ENCODE assay signal across 9 cellular contexts in the genomic region with DNA sequence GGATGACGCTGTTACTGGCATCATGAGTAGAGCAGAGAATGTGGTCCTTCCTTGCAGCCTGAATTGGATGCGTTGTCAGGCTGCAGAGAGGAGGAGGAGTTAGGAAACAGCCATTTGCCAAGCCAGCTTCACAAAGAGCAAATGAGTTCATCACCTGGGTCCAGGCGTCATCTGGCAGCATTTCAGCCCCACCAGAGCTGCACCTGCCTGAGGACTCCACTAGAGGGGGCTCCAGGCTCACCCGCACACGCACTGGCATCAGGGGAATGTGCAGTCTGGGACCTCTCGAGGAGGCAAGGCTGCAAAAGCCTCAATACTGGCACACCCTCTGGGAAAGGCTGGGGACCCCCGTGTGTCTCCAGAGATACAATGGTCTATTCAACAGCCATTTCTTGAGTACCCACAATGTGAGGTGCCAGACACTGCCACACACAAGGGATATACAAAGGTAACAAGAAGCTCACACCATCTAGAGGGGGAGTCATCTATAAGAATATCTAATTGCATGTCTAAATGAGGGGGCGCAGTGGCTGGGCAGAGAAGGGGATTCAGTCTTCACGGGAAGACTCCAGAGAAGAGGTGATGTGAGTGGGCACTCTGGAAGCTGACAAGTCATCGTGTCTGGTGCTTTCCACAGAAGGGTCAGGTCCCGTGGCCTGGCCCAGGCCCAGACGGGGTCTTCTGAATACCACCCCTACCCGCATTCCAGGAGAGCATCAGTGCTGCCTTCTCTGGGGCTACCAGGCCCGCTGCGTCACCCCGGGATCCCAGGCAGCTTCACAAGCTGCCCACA. TPM values are rescaled to one million over a fixed set of nuclear protein-coding genes. Genes with fewer than 3 reads are reported as not detected.
DNase-seq lines count a peak whose midpoint lies in the region; ATAC-seq and TF ChIP-seq lines count a peak whose summit lies in the region.
"Had no signal": no experiment of that assay in that cellular context is flagged by ENCODE, and none has a peak within 500 bp of the region (broad histone marks: within the 10 kb centered on the region; RNA-seq: fewer than 3 reads in every experiment).

No MANE protein-coding gene starts in this region.

- ATAC-seq in naive thymus-derived CD8-positive, alpha-beta T cell: peak; percentile 65 to 76
- ATAC-seq in HG02571 (IDR thresholded peaks at IDR 0.05; ENCODE audit: unreplicated experiment): no peak

- peak; percentile 96 for TF ChIP-seq CTCF in OCI-LY3 (IDR thresholded peaks at IDR 0.05; ENCODE audit: low read depth, low read length)

- no peak overlapping the region for H3K27ac ChIP-seq in OCI-LY3 (ENCODE audit: low read length)

- H3K4me1 Mint-ChIP-seq in naive thymus-derived CD8-positive, alpha-beta T cell: peaks cover 10 to 17% (median 16%) of the 10 kb centered on the region in 4 donors

- POLR2A ChIA-PET in naive thymus-derived CD8-positive, alpha-beta T cell (lab: Charles Lee): no interaction called here

- no peaks in the 10 kb centered on the region for H3K79me2 ChIP-seq in OCI-LY3 (ENCODE audit: low read length)

- no peak overlapping the region for H3K4me2 ChIP-seq in OCI-LY3 (ENCODE audit: low read length)

- H2AFZ ChIP-seq in OCI-LY3 (ENCODE audit: low read depth, low read length): no peak overlapping the region

- peaks cover 21% of the 10 kb centered on the region for H3K4me1 ChIP-seq in OCI-LY3 (ENCODE audit: low read length)

- in situ Hi-C loops in KBM-7 (cut with MboI; ENCODE audit: low pct_unique_long_range_greater_than_20kb, low sequenced_read_pairs): no loop called here

- peak; percentile 58 for DNase-seq in DMS153 (lab: John Stamatoyannopoulos, UW)
- DNase-seq in KBM-7: peak; percentile 93
- peak; percentile 58 for DNase-seq in activated T-cell treated with anti-CD3 and anti-CD28 coated beads, Interleukin-2, amount 50 U/mL, for 1 hour
- DNase-seq in fibroblast of gingiva (ENCODE audit: low read depth): peak; percentile 41
- peak in 9 of 10 donors; percentile 22 to 56 (median 36) for DNase-seq in naive thymus-derived CD8-positive, alpha-beta T cell
- DNase-seq in stromal cell of bone marrow (ENCODE audit: low read depth): peak; percentile 26

- H3K4me3 Mint-ChIP-seq in naive thymus-derived CD8-positive, alpha-beta T cell: no peak overlapping the region

- no peak overlapping the region for H3K4me3 ChIP-seq in OCI-LY3 (ENCODE audit: low read length)

- H3K36me3 Mint-ChIP-seq in naive thymus-derived CD8-positive, alpha-beta T cell: no peaks in the 10 kb centered on the region

- peaks cover 38% of the 10 kb centered on the region for H3K27me3 ChIP-seq in OCI-LY3 (ENCODE audit: low read depth, low read length)

- H3K9ac ChIP-seq in OCI-LY3 (ENCODE audit: low read length): no peak overlapping the region

- no peaks in the 10 kb centered on the region for H4K20me1 ChIP-seq in OCI-LY3 (ENCODE audit: insufficient read depth, low read length)

- H3K36me3 ChIP-seq in OCI-LY3 (replicated peaks; ENCODE audit: low read depth, low read length): no peaks in the 10 kb centered on the region

- H3K27me3 Mint-ChIP-seq in naive thymus-derived CD8-positive, alpha-beta T cell: peaks cover 0 to 4% (median 2%) of the 10 kb centered on the region in 5 donors

- no peaks in the 10 kb centered on the region for H3K9me3 Mint-ChIP-seq in naive thymus-derived CD8-positive, alpha-beta T cell

- no peaks in the 10 kb centered on the region for H3K9me3 ChIP-seq in OCI-LY3 (ENCODE audit: insufficient read depth, low read length)

- peak overlapping the region in 1 of 10 donors; percentile 20 for H3K27ac Mint-ChIP-seq in naive thymus-derived CD8-positive, alpha-beta T cell

RNA-seq across cellular contexts. Expression of a gene that starts 53.5 kb away (rescaled TPM):
- total RNA-seq in naive thymus-derived CD8-positive, alpha-beta T cell: not detected
- polyA plus RNA-seq in naive thymus-derived CD8-positive, alpha-beta T cell: not detected
- total RNA-seq: T-helper 1 cell treated with Interleukin-12 subunit alpha and Interleukin-12 subunit beta and Interleukin-4 antibody, amounts not matched to agents 30 ng/mL and 1 ng/mL, for 36 hours had no signal

Comparison
In these comparisons a context has a peak if more than half of its experiments do, and no peak if none do; other contexts are left out.
1. DNase-seq: peak in every context shown above with its lines; median percentile 93 in KBM-7; 58 in DMS153; 58 in activated T-cell treated with anti-CD3 and anti-CD28 coated beads, Interleukin-2, amount 50 U/mL, for 1 hour; 41 in fibroblast of gingiva; 36 in naive thymus-derived CD8-positive, alpha-beta T cell; 26 in stromal cell of bone marrow.